ENCODE assay signal across 10 cellular contexts in genomic region chr1:168287237-168287664, GRCh38. TPM values are rescaled to one million over a fixed set of nuclear protein-coding genes. Genes with fewer than 3 reads are reported as not detected.
DNase-seq lines count a peak whose midpoint lies in the region; ATAC-seq and TF ChIP-seq lines count a peak whose summit lies in the region.
"Had no signal": no experiment of that assay in that cellular context is flagged by ENCODE, and none has a peak within 500 bp of the region (broad histone marks: within the 10 kb centered on the region; RNA-seq: fewer than 3 reads in every experiment).

No MANE protein-coding gene starts in this region.

- CTCF ChIA-PET in activated CD4-positive, alpha-beta T cell treated with anti-CD3 and anti-CD28 coated beads, Interleukin-2, amount 10 ng/mL, durations not matched to agents 7 days and 5 days (lab: Charles Lee) = interaction anchor here (0.6 to 1.4 kb wide), 6 partner anchors 18 to 205 kb away, joined by 3 to 4 read pairs (median 4); no protein-coding TSS in a partner anchor

- H3K36me3 ChIP-seq in RWPE2 (ENCODE audit: low read depth) = no peaks in the 10 kb centered on the region

- H3K4me3 ChIP-seq in RWPE2 (ENCODE audit: severe bottlenecking) (no peak overlapping the region), fibroblast of mammary gland (ENCODE audit: control insufficient read depth, low read depth, low read length) (no peak overlapping the region)

- DNase-seq in DMS153 (lab: John Stamatoyannopoulos, UW) = peak; percentile 38
- peak; percentile 20 for DNase-seq in HPDE6-E6E7 (ENCODE audit: extremely low spot score)
- no peak for DNase-seq in RWPE2 (ENCODE audit: low spot score)
- peak; percentile 59 for DNase-seq in fibroblast of mammary gland (ENCODE audit: low read depth)
- DNase-seq in T-helper 9 cell = no peak
- no peak for DNase-seq in NCI-H524 (lab: John Stamatoyannopoulos, UW)
- DNase-seq in activated CD4-positive, alpha-beta T cell treated with anti-CD3 and anti-CD28 coated beads, Interleukin-2, amount 10 ng/mL, durations not matched to agents 7 days and 5 days = no peak
- DNase-seq in inferior parietal cortex (ENCODE audit: extremely low spot score) = no peak
- DNase-seq: left ventricle myocardium superior, NCI-H1105 treated with DMSO at 0.1 percent for 48 hours had no signal

- POLR2A ChIA-PET in activated CD4-positive, alpha-beta T cell treated with anti-CD3 and anti-CD28 coated beads, Interleukin-2, amount 10 ng/mL, durations not matched to agents 7 days and 5 days (lab: Charles Lee) = interaction anchor here (1.0 kb wide), 1 partner anchor 121 kb away, joined by 3 read pairs; no protein-coding TSS in a partner anchor

- ATAC-seq in RWPE2 (ENCODE audit: low read depth) = peak; percentile 32; the same call in 1 of the 3 replicates
- ATAC-seq: left ventricle myocardium superior had no signal

- H3K27ac ChIP-seq in RWPE2 (ENCODE audit: poor library complexity, severe bottlenecking) = peak overlapping the region; percentile 82

- no peaks in the 10 kb centered on the region for H3K36me3 Mint-ChIP-seq in activated CD4-positive, alpha-beta T cell treated with anti-CD3 and anti-CD28 coated beads, Interleukin-2, amount 10 ng/mL, durations not matched to agents 7 days and 5 days (ENCODE audit: low read depth)

- no peaks in the 10 kb centered on the region for H3K9me3 ChIP-seq in RWPE2 (ENCODE audit: severe bottlenecking)

- no peak overlapping the region for H3K27ac Mint-ChIP-seq in activated CD4-positive, alpha-beta T cell treated with anti-CD3 and anti-CD28 coated beads, Interleukin-2, amount 10 ng/mL, durations not matched to agents 7 days and 5 days

- H3K4me1 Mint-ChIP-seq in activated CD4-positive, alpha-beta T cell treated with anti-CD3 and anti-CD28 coated beads, Interleukin-2, amount 10 ng/mL, durations not matched to agents 7 days and 5 days = peaks cover 28% of the 10 kb centered on the region

- peaks cover 38% of the 10 kb centered on the region for H3K4me1 ChIP-seq in RWPE2 (ENCODE audit: insufficient read depth, poor library complexity, severe bottlenecking)

- TF ChIP-seq CTCF in RWPE2 (IDR thresholded peaks at IDR 0.05; ENCODE audit: poor library complexity, severe bottlenecking) = no peak
- TF ChIP-seq CTCF in fibroblast of mammary gland (conservative IDR thresholded peaks at IDR 0.05; ENCODE audit: control insufficient read depth, insufficient read depth, low read depth, low read length) = no peak

- no peaks in the 10 kb centered on the region for H3K27me3 Mint-ChIP-seq in activated CD4-positive, alpha-beta T cell treated with anti-CD3 and anti-CD28 coated beads, Interleukin-2, amount 10 ng/mL, durations not matched to agents 7 days and 5 days

- H3K4me3 Mint-ChIP-seq in activated CD4-positive, alpha-beta T cell treated with anti-CD3 and anti-CD28 coated beads, Interleukin-2, amount 10 ng/mL, durations not matched to agents 7 days and 5 days = no peak overlapping the region

- H3K9me3 Mint-ChIP-seq in activated CD4-positive, alpha-beta T cell treated with anti-CD3 and anti-CD28 coated beads, Interleukin-2, amount 10 ng/mL, durations not matched to agents 7 days and 5 days = no peaks in the 10 kb centered on the region

- H3K27me3 ChIP-seq in RWPE2 (ENCODE audit: insufficient read depth, poor library complexity, severe bottlenecking) = no peaks in the 10 kb centered on the region

RNA-seq across cellular contexts. Expression of gene TBX19, which starts 6.6 kb away (rescaled TPM):
- 1 to 10 TPM; 2.7 to 3.1 TPM for total RNA-seq in activated CD4-positive, alpha-beta T cell treated with anti-CD3 and anti-CD28 coated beads, Interleukin-2, amount 10 ng/mL, durations not matched to agents 7 days and 5 days

Comparison
In these comparisons a context has a peak if more than half of its experiments do, and no peak if none do; other contexts are left out.
1. DNase-seq: peak in DMS153 (single experiment), HPDE6-E6E7 (single experiment) and fibroblast of mammary gland (single experiment); none in RWPE2 (single experiment), T-helper 9 cell (single experiment), NCI-H524 (0 of 2), activated CD4-positive, alpha-beta T cell treated with anti-CD3 and anti-CD28 coated beads, Interleukin-2, amount 10 ng/mL, durations not matched to agents 7 days and 5 days (single experiment) and inferior parietal cortex (single experiment).